Comparison of ENCODE assay signal across 8 cellular contexts in genomic region chr6:158518196-158519127, GRCh38.
DNase-seq lines count a peak whose midpoint lies in the region; ATAC-seq and TF ChIP-seq lines count a peak whose summit lies in the region.

No MANE protein-coding gene starts in this region.

- H3K4me3 Mint-ChIP-seq in activated T-cell treated with anti-CD3 and anti-CD28 coated beads, Interleukin-2, amount 50 U/mL, for 24 hours = peak overlapping the region; percentile 80
- H3K4me3 Mint-ChIP-seq in nephron = peak overlapping the region; percentile 35 to 61 (median 58)

- TF ChIP-seq CTCF in nephron (IDR thresholded peaks at IDR 0.05; ENCODE audit: unreplicated experiment in 3 of 3) = peak; percentile 40 to 50 (median 49)
- peak; percentile 17 to 22 for TF ChIP-seq CTCF in tibial artery (IDR thresholded peaks at IDR 0.05)

- H3K27me3 ChIP-seq in tibial artery = peaks cover 0 to 39% of the 10 kb centered on the region in 2 donors

- H3K27ac Mint-ChIP-seq in activated T-cell treated with anti-CD3 and anti-CD28 coated beads, Interleukin-2, amount 50 U/mL, for 24 hours = peak overlapping the region; percentile 80
- H3K27ac Mint-ChIP-seq in nephron = peak overlapping the region in 1 of 3 experiments; percentile 18

- peaks cover 35% of the 10 kb centered on the region for H3K4me1 Mint-ChIP-seq in activated T-cell treated with anti-CD3 and anti-CD28 coated beads, Interleukin-2, amount 50 U/mL, for 24 hours (ENCODE audit: low read depth)
- H3K4me1 Mint-ChIP-seq in nephron = peaks cover 7% of the 10 kb centered on the region

- no peaks in the 10 kb centered on the region for H3K36me3 ChIP-seq in tibial artery

- DNase-seq in DMS53 (lab: John Stamatoyannopoulos, UW) (peak; percentile 78), HS-27A (ENCODE audit: low read depth) (peak; percentile 56), NOMO-1 treated with dmso at 0.1 percent for 144 hours (lab: John Stamatoyannopoulos, UW; ENCODE audit: unreplicated experiment) (peak; percentile 66), fibroblast of gingiva (ENCODE audit: low read depth) (peak; percentile 82), tibial artery (no peak)
- peak; percentile 66 for DNase-seq in activated T-cell treated with anti-CD3 and anti-CD28 coated beads, Interleukin-2, amount 50 U/mL, for 24 hours

- no peak overlapping the region for H3K27ac ChIP-seq in tibial artery

- H3K4me3 ChIP-seq in tibial artery = no peak overlapping the region

- no peaks in the 10 kb centered on the region for H3K9me3 Mint-ChIP-seq in activated T-cell treated with anti-CD3 and anti-CD28 coated beads, Interleukin-2, amount 50 U/mL, for 24 hours
- H3K9me3 Mint-ChIP-seq in nephron = peaks cover 2% of the 10 kb centered on the region

- H3K4me1 ChIP-seq in tibial artery = peaks cover 0 to 9% (median 0%) of the 10 kb centered on the region in 4 donors

- H3K9me3 ChIP-seq in tibial artery = no peaks in the 10 kb centered on the region

- peaks cover 38% of the 10 kb centered on the region for H3K27me3 Mint-ChIP-seq in activated T-cell treated with anti-CD3 and anti-CD28 coated beads, Interleukin-2, amount 50 U/mL, for 24 hours
- H3K27me3 Mint-ChIP-seq in nephron (ENCODE audit: low read depth) = peaks cover 4% of the 10 kb centered on the region

- ATAC-seq in GM21381 (IDR thresholded peaks at IDR 0.05; ENCODE audit: unreplicated experiment) = peak; percentile 69

- no peaks in the 10 kb centered on the region for H3K36me3 Mint-ChIP-seq in activated T-cell treated with anti-CD3 and anti-CD28 coated beads, Interleukin-2, amount 50 U/mL, for 24 hours (ENCODE audit: low read depth)
- H3K36me3 Mint-ChIP-seq in nephron (ENCODE audit: low read depth) = peaks cover 19% of the 10 kb centered on the region

- intact Hi-C loops in tibial artery (cut with DNase I; ENCODE audit: low total_unique reads) = no loop called here

Comparison
In these comparisons a context has a peak if more than half of its experiments do, and no peak if none do; other contexts are left out.
1. DNase-seq: peak in DMS53 (single experiment), HS-27A (single experiment), NOMO-1 treated with dmso at 0.1 percent for 144 hours (single experiment), activated T-cell treated with anti-CD3 and anti-CD28 coated beads, Interleukin-2, amount 50 U/mL, for 24 hours (single experiment) and fibroblast of gingiva (single experiment); none in tibial artery (0 of 2).